In genomic region chr1:231432996-231433395, GRCh38 we compare ENCODE assay signal across 28 cellular contexts.
"Had no signal": no experiment of that assay in that cellular context is flagged by ENCODE, and none has a peak within 500 bp of the region (broad histone marks: within the 10 kb centered on the region; RNA-seq: fewer than 3 reads in every experiment).

No MANE protein-coding gene starts in this region.

- H3K4me1 ChIP-seq: colonic mucosa, esophagus muscularis mucosa, esophagus squamous epithelium, foreskin keratinocyte, gastrocnemius medialis, gastroesophageal sphincter had no signal

- ATAC-seq: effector memory CD8-positive, alpha-beta T cell; esophagus mucosa; foreskin keratinocyte; gastrocnemius medialis; gastroesophageal sphincter; heart left ventricle had no signal

- DNase-seq: colonic mucosa; cortex of kidney; dermis blood vessel endothelial cell; dorsolateral prefrontal cortex; effector CD4-positive, alpha-beta T cell; effector CD8-positive, alpha-beta T cell; effector memory CD4-positive, alpha-beta T cell; effector memory CD8-positive, alpha-beta T cell; endodermal cell; erythroblast; esophagus squamous epithelium; foreskin fibroblast; foreskin keratinocyte; foreskin melanocyte; gastrocnemius medialis; glutamatergic neuron; head of caudate nucleus; heart left ventricle; heart right ventricle had no signal

- H3K27me3 ChIP-seq: colonic mucosa, dorsolateral prefrontal cortex, esophagus muscularis mucosa, foreskin keratinocyte, gastrocnemius medialis, gastroesophageal sphincter, heart left ventricle had no signal

- H3K9me3 ChIP-seq: colonic mucosa, esophagus muscularis mucosa, esophagus squamous epithelium, gastrocnemius medialis, gastroesophageal sphincter, heart left ventricle, heart right ventricle had no signal

- H3K4me3 ChIP-seq: colonic mucosa, coronary artery, dorsolateral prefrontal cortex, esophagus muscularis mucosa, esophagus squamous epithelium, gastrocnemius medialis, gastroesophageal sphincter, heart left ventricle, heart right ventricle had no signal

- H3K36me3 ChIP-seq: colonic mucosa, esophagus muscularis mucosa, esophagus squamous epithelium, gastrocnemius medialis, gastroesophageal sphincter, heart left ventricle, heart right ventricle had no signal

- FAIRE-seq: colon, endometrium, endothelial cell of umbilical vein, frontal cortex had no signal

- H3K27ac ChIP-seq: colonic mucosa, coronary artery, dorsolateral prefrontal cortex, epithelial cell of prostate, esophagus muscularis mucosa, esophagus squamous epithelium, foreskin keratinocyte, gastrocnemius medialis, gastroesophageal sphincter, heart left ventricle had no signal
